8 cellular contexts compared by ENCODE assay signal in the genomic region with DNA sequence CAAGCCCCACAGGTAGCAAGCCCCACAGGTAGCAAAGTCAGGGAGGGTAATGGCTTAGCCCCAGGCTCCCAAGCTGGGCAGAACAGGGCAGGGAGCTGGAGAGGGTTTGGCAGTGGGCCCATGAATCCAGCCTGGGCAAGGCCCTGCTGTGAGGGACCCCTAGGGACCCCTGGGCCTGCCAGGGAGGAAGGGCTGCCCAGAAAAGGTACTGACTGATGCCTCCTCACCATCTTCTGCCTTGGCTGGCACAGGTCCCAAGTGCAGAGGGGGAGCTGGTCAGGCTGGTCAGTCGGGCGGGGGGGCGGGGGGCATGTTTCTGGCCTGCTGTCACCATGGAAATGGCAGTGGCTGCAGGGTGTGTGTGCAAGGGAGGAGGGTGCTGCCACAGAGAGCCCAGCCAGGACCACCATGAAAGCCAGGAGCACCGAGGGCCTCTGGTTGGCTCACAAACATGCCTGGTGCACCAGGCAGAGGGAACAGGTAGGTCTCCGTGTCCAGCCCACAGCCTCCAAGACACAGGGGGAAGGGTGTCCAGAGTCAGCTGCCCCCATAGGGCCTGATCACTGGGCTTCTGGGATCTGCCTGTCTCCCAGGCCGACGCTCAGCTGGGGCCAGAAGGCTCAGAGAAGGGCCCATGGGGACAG. TPM values are rescaled to one million over a fixed set of nuclear protein-coding genes. Genes with fewer than 3 reads are reported as not detected.
DNase-seq lines count a peak whose midpoint lies in the region; ATAC-seq and TF ChIP-seq lines count a peak whose summit lies in the region.

No MANE protein-coding gene starts in this region.

- H3K4me3 ChIP-seq in lung = no peak overlapping the region
- peak overlapping the region in 2 of 4 donors; percentile 63 to 69 for H3K4me3 ChIP-seq in transverse colon

- TF ChIP-seq CTCF in lung (IDR thresholded peaks at IDR 0.05; ENCODE audit: control extremely low read depth, extremely low read depth) (no peak), transverse colon (IDR thresholded peaks at IDR 0.05) (no peak)

- DNase-seq in activated T-cell treated with anti-CD3 and anti-CD28 coated beads, Interleukin-2, amount 50 U/mL, for 72 hours = no peak
- DNase-seq in activated T-cell treated with anti-CD3 and anti-CD28 coated beads, Interleukin-2, amount 50 U/mL, for 48 hours = no peak
- DNase-seq in lung (ENCODE audit: low spot score) (no peak), transverse colon (no peak)
- DNase-seq in NK-92 treated with Interleukin-12 subunit alpha and Interleukin-12 subunit beta, amount 100 ng/mL, for 24 hours (lab: John Stamatoyannopoulos, UW) = no peak

- WGBS in lung, 2 donors = 31 to 40% methylated on average over 7 of the region's 7 CpGs
- 36% methylated on average over 4 of the region's 7 CpGs; no CpG with 5 or more reads in 1 of the 2 donors for WGBS in transverse colon (ENCODE audit: low coverage in 1 of 2), 2 donors

- peaks cover 6% of the 10 kb centered on the region for H3K4me1 Mint-ChIP-seq in activated T-cell treated with anti-CD3 and anti-CD28 coated beads, Interleukin-2, amount 50 U/mL, for 72 hours (ENCODE audit: low read depth)

- H3K9me3 ChIP-seq in lung (ENCODE audit: control insufficient read depth in 2 of 2, insufficient read depth in 1 of 2, low read length in 1 of 2) (no peaks in the 10 kb centered on the region), transverse colon (no peaks in the 10 kb centered on the region)

- TF ChIP-seq EP300 in transverse colon (IDR thresholded peaks at IDR 0.05; ENCODE audit: low read depth) = no peak

- H3K27ac ChIP-seq in angular gyrus (ENCODE audit: low read depth, low read length) = peak overlapping the region; percentile 85
- H3K27ac ChIP-seq in lung (ENCODE audit: low read depth in 1 of 2, low read length in 1 of 2) = peak overlapping the region; percentile 86 to 100
- H3K27ac ChIP-seq in transverse colon = peak overlapping the region; percentile 69 to 78 (median 76)

- no peak for TF ChIP-seq POLR2A in transverse colon (IDR thresholded peaks at IDR 0.05)

- no peaks in the 10 kb centered on the region for H3K9me3 Mint-ChIP-seq in activated T-cell treated with anti-CD3 and anti-CD28 coated beads, Interleukin-2, amount 50 U/mL, for 72 hours

- H3K36me3 ChIP-seq in lung (ENCODE audit: control insufficient read depth in 2 of 2, insufficient read depth in 2 of 2, low read length in 2 of 2) (peaks cover 0 to 13% of the 10 kb centered on the region in 2 donors), transverse colon (no peaks in the 10 kb centered on the region)

- in situ Hi-C loops in transverse colon (cut with MboI; ENCODE audit: low pct_ligation_motif_present in 1 of 4, low pct_unique_long_range_greater_than_20kb in 1 of 4, low sequenced_read_pairs in 3 of 4) = no loop called here

- ATAC-seq in activated T-cell treated with anti-CD3 and anti-CD28 coated beads, Interleukin-2, amount 50 U/mL, for 72 hours (replicated peaks in 1 of 2) = no peak
- ATAC-seq in lung (ENCODE audit: insufficient read depth, low FRiP score) (no peak), GM18502 (IDR thresholded peaks at IDR 0.05; ENCODE audit: poor library complexity, unreplicated experiment) (no peak), GM19463 (IDR thresholded peaks at IDR 0.05; ENCODE audit: unreplicated experiment) (no peak)

- H3K27ac Mint-ChIP-seq in activated T-cell treated with anti-CD3 and anti-CD28 coated beads, Interleukin-2, amount 50 U/mL, for 72 hours = no peak overlapping the region

- intact Hi-C loops in transverse colon (cut with DNase I; ENCODE audit: low total_unique reads) = no loop called here

- peaks cover 4 to 5% of the 10 kb centered on the region in 2 donors for H3K36me3 Mint-ChIP-seq in activated T-cell treated with anti-CD3 and anti-CD28 coated beads, Interleukin-2, amount 50 U/mL, for 72 hours (ENCODE audit: insufficient read depth in 2 of 2)

- no peaks in the 10 kb centered on the region for H3K27me3 ChIP-seq in lung (ENCODE audit: control insufficient read depth, insufficient read depth)
- peaks cover 43% of the 10 kb centered on the region for H3K27me3 ChIP-seq in transverse colon

- H3K27me3 Mint-ChIP-seq in activated T-cell treated with anti-CD3 and anti-CD28 coated beads, Interleukin-2, amount 50 U/mL, for 72 hours (ENCODE audit: low read depth) = peaks cover 8% of the 10 kb centered on the region

- peaks cover 4 to 26% of the 10 kb centered on the region in 2 donors for H3K4me1 ChIP-seq in lung (ENCODE audit: control insufficient read depth in 2 of 2, insufficient read depth in 2 of 2, low read length in 2 of 2)
- H3K4me1 ChIP-seq in transverse colon = peaks cover 25 to 52% (median 41%) of the 10 kb centered on the region in 4 donors

- H3K4me3 Mint-ChIP-seq in activated T-cell treated with anti-CD3 and anti-CD28 coated beads, Interleukin-2, amount 50 U/mL, for 72 hours = peak overlapping the region; percentile 67 to 72

RNA-seq across cellular contexts. Expression of a gene that starts 1.5 kb away (rescaled TPM):
- total RNA-seq in activated T-cell treated with anti-CD3 and anti-CD28 coated beads, Interleukin-2, amount 50 U/mL, for 72 hours = 1 to 10 TPM; 1.1 to 1.3 TPM
- total RNA-seq in lung (100 to 1,000 TPM; 135 to 267 TPM), transverse colon (10 to 100 TPM; 11.2 to 67.3 (median 22.4) TPM)
- 100 to 1,000 TPM; 194 to 216 TPM for polyA plus RNA-seq in lung

RNA-seq across cellular contexts. Expression of a gene that starts 13.5 kb away (rescaled TPM):
- 100 to 1,000 TPM; 146 to 174 TPM for total RNA-seq in activated T-cell treated with anti-CD3 and anti-CD28 coated beads, Interleukin-2, amount 50 U/mL, for 72 hours
- 100 to 1,000 TPM in 1 of 2 donors, 10 to 100 TPM in 1; 72.8 to 422 TPM for total RNA-seq in lung
- 100 to 1,000 TPM; 181 to 465 TPM for polyA plus RNA-seq in lung
- total RNA-seq in transverse colon = 100 to 1,000 TPM in 1 of 4 donors, 10 to 100 TPM in 2, not detected in 1; 16.9 to 246 (median 63.0) TPM

RNA-seq across cellular contexts. Expression of a gene that starts 17.9 kb away (rescaled TPM):
- 10 to 100 TPM; 33.0 to 36.9 TPM for total RNA-seq in activated T-cell treated with anti-CD3 and anti-CD28 coated beads, Interleukin-2, amount 50 U/mL, for 72 hours
- total RNA-seq in lung = 10 to 100 TPM in 1 of 2 donors, 1 to 10 TPM in 1; 5.8 to 20.8 TPM
- 10 to 100 TPM; 12.8 to 16.0 TPM for polyA plus RNA-seq in lung
- 10 to 100 TPM; 10.8 to 52.9 (median 29.5) TPM for total RNA-seq in transverse colon

RNA-seq across cellular contexts. Expression of a gene that starts 53.2 kb away (rescaled TPM):
- total RNA-seq in activated T-cell treated with anti-CD3 and anti-CD28 coated beads, Interleukin-2, amount 50 U/mL, for 72 hours = 1 to 10 TPM; 6.3 to 7.9 TPM
- total RNA-seq in lung (1 to 10 TPM; 3.0 to 5.4 TPM), transverse colon (under 1 TPM in 2 of 4 donors, not detected in 2; 0.48 to 0.96 TPM)
- 1 to 10 TPM; 1.1 to 2.6 TPM for polyA plus RNA-seq in lung

RNA-seq across cellular contexts. Expression of a gene that starts 53.5 kb away (rescaled TPM):
- 100 to 1,000 TPM; 125 to 140 TPM for total RNA-seq in activated T-cell treated with anti-CD3 and anti-CD28 coated beads, Interleukin-2, amount 50 U/mL, for 72 hours
- total RNA-seq in lung = 100 to 1,000 TPM in 1 of 2 donors, 10 to 100 TPM in 1; 64.7 to 113 TPM
- polyA plus RNA-seq in lung = 10 to 100 TPM; 40.2 to 62.6 TPM
- 100 to 1,000 TPM in 2 of 4 donors, 10 to 100 TPM in 2; 79.4 to 293 (median 106) TPM for total RNA-seq in transverse colon

Comparison
In these comparisons a context has a peak if more than half of its experiments do, and no peak if none do; other contexts are left out.
1. RNA of a gene that starts 1.5 kb away (total RNA-seq): 135 to 267 TPM in lung and 11.2 to 67.3 TPM in transverse colon; 1.1 to 1.3 TPM in activated T-cell treated with anti-CD3 and anti-CD28 coated beads, Interleukin-2, amount 50 U/mL, for 72 hours; every median in the first group is over 4 times any median in the second.
2. Peak in every context shown above with its lines, with median percentiles within 50 percentile points of each other: H3K27ac ChIP-seq.